In the genomic region with DNA sequence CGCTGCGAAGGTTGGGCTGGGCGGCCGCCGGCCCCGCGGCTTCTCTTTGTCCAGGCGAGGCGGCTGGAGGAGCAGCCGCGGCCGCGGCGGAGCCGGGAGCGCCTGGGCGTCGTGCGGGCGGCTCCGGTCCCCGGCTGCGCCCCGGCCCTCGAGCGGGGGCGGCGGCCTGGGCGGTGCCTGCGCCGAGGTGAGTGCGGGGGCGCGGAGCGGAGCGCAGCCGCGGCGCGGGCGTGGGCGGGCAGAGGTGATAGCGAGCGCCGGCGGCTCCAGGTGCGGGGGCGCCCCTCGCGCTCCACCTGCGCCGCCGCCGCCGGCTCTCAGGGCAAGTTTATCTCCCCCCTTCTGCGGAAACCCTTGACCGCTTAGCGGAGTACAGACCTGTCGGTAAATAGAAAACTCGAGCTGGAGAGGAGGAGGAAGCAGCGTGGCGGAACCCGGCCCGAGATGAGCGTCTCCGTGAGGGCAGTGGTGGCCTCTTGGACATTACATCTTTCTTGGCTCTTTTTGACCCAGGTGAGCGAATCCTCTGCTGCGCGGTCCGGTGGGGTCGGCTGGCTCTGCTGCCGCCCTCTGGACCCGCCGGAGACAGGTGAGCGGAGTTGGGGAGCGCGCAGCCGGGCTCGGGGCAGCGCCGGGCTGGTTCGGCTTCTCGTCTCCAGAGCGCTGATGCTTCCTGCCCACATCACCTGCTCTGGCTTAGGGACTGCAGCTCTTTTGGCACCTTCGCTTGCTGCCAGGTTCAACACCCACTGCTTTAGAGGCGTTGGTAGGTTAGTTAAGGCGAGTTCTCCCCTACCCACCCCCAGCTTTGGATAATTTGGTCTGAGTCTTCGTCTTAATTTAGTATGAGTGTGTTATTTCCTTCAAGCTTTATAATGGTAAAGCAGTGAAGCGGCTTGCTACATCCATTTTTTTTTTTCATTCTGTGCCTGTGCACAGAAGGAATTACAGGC, we compare ENCODE assay signal across 8 cellular contexts. TPM values are rescaled to one million over a fixed set of nuclear protein-coding genes. Genes with fewer than 3 reads are reported as not detected.
DNase-seq lines count a peak whose midpoint lies in the region; ATAC-seq and TF ChIP-seq lines count a peak whose summit lies in the region.

MTUS2 (plus strand) TSS at position 241 of the 953 bp plus-strand sequence.

- no peaks in the 10 kb centered on the region for H3K79me2 ChIP-seq in SU-DHL-6 (ENCODE audit: insufficient read depth, low read length)

- CTCF ChIA-PET in Calu3 (lab: Charles Lee), result interaction anchor here (0.6 kb wide), 1 partner anchor 1015 kb away, joined by 3 read pairs; no protein-coding TSS in a partner anchor

- H3K9me2 ChIP-seq in SU-DHL-6 (replicated peaks; ENCODE audit: insufficient read depth, low read length), result no peaks in the 10 kb centered on the region

- H3K9ac ChIP-seq in SU-DHL-6 (ENCODE audit: low read length), result no peak within 1 kb of the TSS

- no peak within 1 kb of the TSS for H2AFZ ChIP-seq in SU-DHL-6 (ENCODE audit: low read depth, low read length, severe bottlenecking)

- H3K4me3 Mint-ChIP-seq in Calu3 (ENCODE audit: low read depth, unreplicated experiment), result peak within 1 kb of the TSS; percentile 64
- peak within 1 kb of the TSS; percentile 72 for H3K4me3 Mint-ChIP-seq in dendritic cell treated with granulocyte-macrophage colony-stimulating factor and Interleukin-4, amounts not matched to agents 40 ng/mL and 50 ng/mL, for 4 days

- TF ChIP-seq POLR2A in thyroid gland (IDR thresholded peaks at IDR 0.05), result no peak

- peaks cover 67% of the 10 kb centered on the region for H3K27me3 Mint-ChIP-seq in Calu3 (ENCODE audit: unreplicated experiment)
- H3K27me3 Mint-ChIP-seq in dendritic cell treated with granulocyte-macrophage colony-stimulating factor and Interleukin-4, amounts not matched to agents 40 ng/mL and 50 ng/mL, for 4 days, result peaks cover 59% of the 10 kb centered on the region

- H3K27ac ChIP-seq in SU-DHL-6 (ENCODE audit: low read depth, low read length) (no peak within 1 kb of the TSS), mesodermal cell (ENCODE audit: low read depth, low read length, severe bottlenecking) (no peak within 1 kb of the TSS), thyroid gland (no peak within 1 kb of the TSS)

- H3K4me1 Mint-ChIP-seq in Calu3 (ENCODE audit: low read depth, unreplicated experiment), result no peaks in the 10 kb centered on the region
- H3K4me1 Mint-ChIP-seq in dendritic cell treated with granulocyte-macrophage colony-stimulating factor and Interleukin-4, amounts not matched to agents 40 ng/mL and 50 ng/mL, for 4 days (ENCODE audit: low read depth), result peaks cover 13% of the 10 kb centered on the region

- H3K27me3 ChIP-seq in HAP-1 (ENCODE audit: low read depth) (peaks cover 23% of the 10 kb centered on the region), SU-DHL-6 (ENCODE audit: low read length) (no peaks in the 10 kb centered on the region), thyroid gland (no peaks in the 10 kb centered on the region)

- H3K9me3 Mint-ChIP-seq in Calu3 (ENCODE audit: low read depth, unreplicated experiment), result peaks cover 8% of the 10 kb centered on the region
- peaks cover 21% of the 10 kb centered on the region for H3K9me3 Mint-ChIP-seq in dendritic cell treated with granulocyte-macrophage colony-stimulating factor and Interleukin-4, amounts not matched to agents 40 ng/mL and 50 ng/mL, for 4 days

- no TSS peak for BruUV-seq in Calu3 (replicated peaks; lab: Mats Ljungman, UMichigan)

- H3K27ac Mint-ChIP-seq in Calu3 (ENCODE audit: unreplicated experiment), result no peak within 1 kb of the TSS
- no peak within 1 kb of the TSS for H3K27ac Mint-ChIP-seq in dendritic cell treated with granulocyte-macrophage colony-stimulating factor and Interleukin-4, amounts not matched to agents 40 ng/mL and 50 ng/mL, for 4 days

- H3K4me3 ChIP-seq in HAP-1, result peak within 1 kb of the TSS; percentile 22
- peak within 1 kb of the TSS; percentile 26 for H3K4me3 ChIP-seq in SU-DHL-6 (ENCODE audit: insufficient read depth, low read length, poor library complexity, severe bottlenecking)
- H3K4me3 ChIP-seq in mesodermal cell (ENCODE audit: extremely low read depth, insufficient read depth, low read length, poor library complexity, severe bottlenecking), result peak within 1 kb of the TSS; percentile 43
- H3K4me3 ChIP-seq in thyroid gland (replicated peaks in 1 of 3), result no peak within 1 kb of the TSS

- H3K9me3 ChIP-seq in HAP-1, result no peaks in the 10 kb centered on the region
- no peaks in the 10 kb centered on the region for H3K9me3 ChIP-seq in SU-DHL-6 (ENCODE audit: insufficient read depth, low read length)
- peaks cover 7% of the 10 kb centered on the region for H3K9me3 ChIP-seq in mesodermal cell (ENCODE audit: control insufficient read depth, low read length)
- H3K9me3 ChIP-seq in thyroid gland, result no peaks in the 10 kb centered on the region

- H4K20me1 ChIP-seq in SU-DHL-6 (ENCODE audit: low read depth, low read length), result no peaks in the 10 kb centered on the region

- H3K36me3 Mint-ChIP-seq in Calu3 (ENCODE audit: insufficient read depth, unreplicated experiment), result peaks cover 7% of the 10 kb centered on the region
- H3K36me3 Mint-ChIP-seq in dendritic cell treated with granulocyte-macrophage colony-stimulating factor and Interleukin-4, amounts not matched to agents 40 ng/mL and 50 ng/mL, for 4 days (ENCODE audit: low read depth), result no peaks in the 10 kb centered on the region

- intact Hi-C loops in Calu3 (cut with micrococcal nuclease; ENCODE audit: unreplicated experiment), result no loop called here
- intact Hi-C loops in dendritic cell treated with granulocyte-macrophage colony-stimulating factor and Interleukin-4, amounts not matched to agents 40 ng/mL and 50 ng/mL, for 4 days (cut with micrococcal nuclease), result no loop called here
- intact Hi-C loops in thyroid gland (cut with DNase I), result no loop called here

- WGBS in mesodermal cell (ENCODE audit: insufficient coverage in 2 of 2), 2 experiments, result 1 to 2% methylated on average over 58 to 73 of the region's 89 CpGs
- WGBS in thyroid gland, 2 donors, result 3% methylated on average over 20 to 28 of the region's 89 CpGs

- in situ Hi-C loops in HAP-1 (cut with MboI; ENCODE audit: low sequenced_read_pairs), result no loop called here

- DNase-seq in Calu3, result peak; percentile 7
- peak in 1 of 2 experiments; percentile 14 for DNase-seq in HAP-1 (ENCODE audit: low spot score in 2 of 2)
- DNase-seq in thyroid gland, result peak; percentile 23 to 25
- DNase-seq in OCI-M2 (lab: John Stamatoyannopoulos, UW; ENCODE audit: unreplicated experiment), result no peak

- no peaks in the 10 kb centered on the region for H3F3A ChIP-seq in SU-DHL-6 (ENCODE audit: insufficient read depth)

- ATAC-seq in GM18873 (IDR thresholded peaks at IDR 0.05; ENCODE audit: low FRiP score, unreplicated experiment), result no peak

- TF ChIP-seq CTCF in Calu3 (IDR thresholded peaks at IDR 0.05; ENCODE audit: unreplicated experiment) (no peak), SU-DHL-6 (IDR thresholded peaks at IDR 0.05; ENCODE audit: insufficient read depth, low read length, poor library complexity, severe bottlenecking) (no peak), thyroid gland (IDR thresholded peaks at IDR 0.05) (no peak)

- H3K36me3 ChIP-seq in HAP-1 (replicated peaks), result no peaks in the 10 kb centered on the region
- H3K36me3 ChIP-seq in SU-DHL-6 (ENCODE audit: low read length), result no peaks in the 10 kb centered on the region
- no peaks in the 10 kb centered on the region for H3K36me3 ChIP-seq in mesodermal cell (ENCODE audit: control insufficient read depth, insufficient read depth, low read length)
- H3K36me3 ChIP-seq in thyroid gland, result no peaks in the 10 kb centered on the region

- H3K4me1 ChIP-seq in HAP-1 (no peaks in the 10 kb centered on the region), mesodermal cell (ENCODE audit: control insufficient read depth, insufficient read depth, low read length, poor library complexity, severe bottlenecking) (no peaks in the 10 kb centered on the region), thyroid gland (peaks cover 4 to 7% of the 10 kb centered on the region in 2 donors)

- H3K4me2 ChIP-seq in SU-DHL-6 (ENCODE audit: low read depth, low read length, poor library complexity, severe bottlenecking), result peak within 1 kb of the TSS; percentile 37

RNA-seq across cellular contexts. Expression of gene MTUS2, which starts in this region (rescaled TPM):
- total RNA-seq in Calu3 (2022) (not detected in 2 replicates), thyroid gland (1 to 10 TPM in 3 of 4 donors, under 1 TPM in 1; 0.98 to 1.5 (median 1.1) TPM)
- polyA plus RNA-seq in mesodermal cell (2013, experiment 1 of 2), result 0.37 TPM
- polyA plus RNA-seq in mesodermal cell (2013, experiment 2 of 2), result 0.51 TPM

Comparison
In these comparisons a context has a peak if more than half of its experiments do, and no peak if none do; other contexts are left out.
1. Peak in DNase-seq in Calu3; RNA of the gene not detected or under 1 TPM.
2. H3K4me3 ChIP-seq: peak in HAP-1 (single experiment), SU-DHL-6 (single experiment) and mesodermal cell (single experiment); none in thyroid gland (0 of 3).